17 cellular contexts compared by ENCODE assay signal in the genomic region with DNA sequence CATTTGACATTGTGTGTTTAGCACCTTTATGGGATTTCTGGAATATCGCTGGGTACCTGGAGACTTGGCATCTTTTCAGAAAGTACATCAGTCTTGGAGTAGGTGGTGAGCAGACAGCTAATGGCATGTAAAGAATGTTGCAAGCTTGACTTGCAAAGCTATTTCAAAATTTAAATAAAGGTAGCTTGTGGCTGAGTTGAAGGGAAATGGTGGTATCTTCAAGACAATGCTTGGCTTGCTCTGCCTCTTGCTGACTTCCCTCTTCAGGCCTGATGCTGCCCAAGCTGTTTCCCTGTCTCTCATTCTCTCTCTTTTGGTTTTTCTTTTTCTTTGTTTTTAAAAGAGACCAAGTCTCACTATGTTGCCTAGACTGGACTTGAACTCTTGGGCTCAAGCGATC. TPM values are rescaled to one million over a fixed set of nuclear protein-coding genes. Genes with fewer than 3 reads are reported as not detected.
DNase-seq lines count a peak whose midpoint lies in the region; FAIRE-seq and TF ChIP-seq lines count a peak whose summit lies in the region.
"Had no signal": no experiment of that assay in that cellular context is flagged by ENCODE, and none has a peak within 500 bp of the region (broad histone marks: within the 10 kb centered on the region; RNA-seq: fewer than 3 reads in every experiment).

No MANE protein-coding gene starts in this region.

- H3K4ac ChIP-seq in mesenchymal stem cell (ENCODE audit: low read depth in 1 of 2, low read length in 2 of 2): no peak overlapping the region

- no peak overlapping the region for H3K23ac ChIP-seq in mesenchymal stem cell (ENCODE audit: low read length in 2 of 2)

- no peak overlapping the region for H3K18ac ChIP-seq in mesenchymal stem cell (ENCODE audit: low read depth in 1 of 2, low read length in 2 of 2)

- peaks cover 79% of the 10 kb centered on the region for H3K4me1 Mint-ChIP-seq in brain

- WGBS in mesenchymal stem cell: 97% methylated on average over 2 of the region's 2 CpGs

- H2BK120ac ChIP-seq in mesenchymal stem cell (ENCODE audit: low read depth, low read length): no peak overlapping the region

- no peaks in the 10 kb centered on the region for H3K9me3 Mint-ChIP-seq in brain
- H3K9me3 Mint-ChIP-seq: naive thymus-derived CD8-positive, alpha-beta T cell had no signal

- H4K8ac ChIP-seq in mesenchymal stem cell (ENCODE audit: low read length): no peak overlapping the region

- no peak overlapping the region for H3K14ac ChIP-seq in mesenchymal stem cell (ENCODE audit: low read length in 2 of 2)

- FAIRE-seq in GM18507 (lab: Jason Lieb, UNC): peak; percentile 36
- FAIRE-seq: D721Med, RCC 7860 had no signal

- no peak for TF ChIP-seq CTCF in brain (conservative IDR thresholded peaks at IDR 0.05)

- peak overlapping the region; percentile 66 for H2AK5ac ChIP-seq in mesenchymal stem cell (ENCODE audit: low read length, severe bottlenecking)

- peak overlapping the region in 4 of 5 experiments; percentile 29 to 81 (median 46) for H3K27ac Mint-ChIP-seq in brain

- no peak overlapping the region for H3K4me3 Mint-ChIP-seq in brain

- H3K4me3 ChIP-seq in mesenchymal stem cell (ENCODE audit: insufficient read depth in 1 of 2, low read depth in 1 of 2, low read length in 2 of 2): no peak overlapping the region
- H3K4me3 ChIP-seq: hepatocyte, MG63 had no signal

- no peak overlapping the region for H3K4me2 ChIP-seq in mesenchymal stem cell (ENCODE audit: low read length, poor library complexity, severe bottlenecking)
- H3K4me2 ChIP-seq: hepatocyte had no signal

- H3K9ac ChIP-seq in mesenchymal stem cell (ENCODE audit: low read length): no peak overlapping the region

- no peak overlapping the region for H3K27ac ChIP-seq in mesenchymal stem cell (ENCODE audit: low read length, poor library complexity, severe bottlenecking)
- H3K27ac ChIP-seq: hepatocyte had no signal

- no peak overlapping the region for H2BK5ac ChIP-seq in mesenchymal stem cell (ENCODE audit: low read depth, low read length, poor library complexity, severe bottlenecking)

- DNase-seq in GM18507 (ENCODE audit: extremely low spot score, insufficient read length, low read depth): no peak
- DNase-seq in MV-4-11 (lab: John Stamatoyannopoulos, UW): peak; percentile 64
- no peak for DNase-seq in mesenchymal stem cell
- no peak for DNase-seq in RKO (ENCODE audit: low spot score)
- DNase-seq in activated CD4-positive, alpha-beta T cell treated with anti-CD3 and anti-CD28 coated beads for 1 hour: no peak
- no peak for DNase-seq in COLO668 (lab: John Stamatoyannopoulos, UW; ENCODE audit: unreplicated experiment)
- no peak for DNase-seq in SW480 (ENCODE audit: low spot score)
- DNase-seq: activated naive CD4-positive, alpha-beta T cell treated with anti-CD3 and anti-CD28 coated beads, Interleukin-2, amount 50 U/mL, for 16 hours; MG63; naive thymus-derived CD8-positive, alpha-beta T cell; NCI-H2081 treated with DMSO at 0.1 percent for 48 hours; NCI-H526; T-helper 2 cell had no signal

- no peaks in the 10 kb centered on the region for H3K9me3 ChIP-seq in mesenchymal stem cell (ENCODE audit: control insufficient read depth, low read length)
- H3K9me3 ChIP-seq: MG63 had no signal

- H3K79me1 ChIP-seq in mesenchymal stem cell (replicated peaks; ENCODE audit: low read length, poor library complexity, severe bottlenecking): peaks cover 26% of the 10 kb centered on the region

- no peak overlapping the region for H4K91ac ChIP-seq in mesenchymal stem cell (ENCODE audit: low read length)

- H3K36me3 Mint-ChIP-seq in brain: no peaks in the 10 kb centered on the region
- H3K36me3 Mint-ChIP-seq: naive thymus-derived CD8-positive, alpha-beta T cell had no signal

- H3K4me1 ChIP-seq in mesenchymal stem cell (ENCODE audit: control insufficient read depth, insufficient read depth, low read depth, low read length): peaks cover 16% of the 10 kb centered on the region

- no peak overlapping the region for H2AFZ ChIP-seq in mesenchymal stem cell (ENCODE audit: low read depth, low read length)
- H2AFZ ChIP-seq: hepatocyte had no signal

- H2BK15ac ChIP-seq in mesenchymal stem cell (ENCODE audit: low read depth, poor library complexity, severe bottlenecking): no peak overlapping the region

- H3K27me3 Mint-ChIP-seq in brain: no peaks in the 10 kb centered on the region

- H2BK12ac ChIP-seq in mesenchymal stem cell (ENCODE audit: low read length in 2 of 2): no peak overlapping the region

- no peaks in the 10 kb centered on the region for H3K27me3 ChIP-seq in mesenchymal stem cell (ENCODE audit: control insufficient read depth in 1 of 2, insufficient read depth in 1 of 2, low read length in 2 of 2)
- H3K27me3 ChIP-seq: hepatocyte, MG63 had no signal

- H3K36me3 ChIP-seq in mesenchymal stem cell (ENCODE audit: control insufficient read depth in 1 of 2, insufficient read depth in 2 of 2, low read depth in 1 of 2, low read length in 2 of 2): no peaks in the 10 kb centered on the region
- H3K36me3 ChIP-seq: MG63 had no signal

RNA-seq across cellular contexts. Expression of a gene that starts 13.2 kb away (rescaled TPM):
- 10.9 TPM for polyA plus RNA-seq in brain (ENCODE audit: insufficient read depth, low read depth, low replicate concordance)
- polyA plus RNA-seq in mesenchymal stem cell (2013, experiment 1 of 2): 1.8 TPM
- polyA plus RNA-seq in mesenchymal stem cell (2013, experiment 2 of 2): 2.0 TPM
